10 cellular contexts compared by ENCODE assay signal in the genomic region with DNA sequence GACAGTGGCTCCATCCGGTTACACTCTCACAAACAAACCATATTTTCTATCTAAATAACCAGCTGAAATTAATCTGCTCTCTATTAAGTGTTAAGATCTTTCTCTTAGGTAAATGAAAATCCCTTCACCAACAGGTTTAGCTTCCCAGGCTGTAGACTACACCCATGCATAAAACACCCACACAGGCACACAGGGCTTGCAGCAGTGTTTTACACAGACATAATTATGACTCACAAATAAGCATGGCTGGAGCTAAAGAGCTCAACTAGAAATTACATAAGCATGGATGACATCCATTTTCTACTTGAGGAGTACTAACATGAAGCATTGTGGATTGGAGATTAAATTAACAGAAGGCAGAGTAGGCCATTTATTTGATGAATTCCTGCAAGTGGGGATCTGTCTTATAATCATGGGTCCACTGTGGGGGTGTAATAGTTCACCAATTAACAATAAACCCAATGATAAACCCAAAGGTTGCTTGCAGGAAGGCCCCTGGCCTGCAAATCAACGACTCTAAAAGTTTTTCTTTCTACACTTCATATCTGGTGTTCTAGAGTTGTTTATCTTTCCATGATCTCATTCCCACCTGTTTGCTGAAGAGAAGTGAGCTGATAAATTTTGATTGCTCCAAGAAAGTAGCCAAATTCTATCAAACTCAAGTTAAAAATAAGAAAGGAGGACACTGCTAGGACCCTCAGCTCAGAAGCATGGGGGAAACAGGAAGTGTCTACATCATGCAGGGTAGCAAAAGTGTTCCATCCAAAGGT. TPM values are rescaled to one million over a fixed set of nuclear protein-coding genes. Genes with fewer than 3 reads are reported as not detected.
DNase-seq lines count a peak whose midpoint lies in the region; ATAC-seq and TF ChIP-seq lines count a peak whose summit lies in the region.
"Had no signal": no experiment of that assay in that cellular context is flagged by ENCODE, and none has a peak within 500 bp of the region (broad histone marks: within the 10 kb centered on the region; RNA-seq: fewer than 3 reads in every experiment).

No MANE protein-coding gene starts in this region.

- no peak overlapping the region for H3K23ac ChIP-seq in IMR-90 (ENCODE audit: low read depth, low read length)

- TF ChIP-seq RAD21 in IMR-90 (IDR thresholded peaks at IDR 0.05; ENCODE audit: low read length), result no peak

- H4K8ac ChIP-seq in IMR-90 (ENCODE audit: low read depth in 2 of 2, low read length in 2 of 2), result peak overlapping the region in 1 of 2 experiments; percentile 40; a peak in 1 of 4 replicates

- H3K18ac ChIP-seq in IMR-90 (ENCODE audit: low read depth, low read length), result peak overlapping the region; percentile 50; the same call in 1 of the 2 replicates

- in situ Hi-C loops in IMR-90 (cut with MboI; ENCODE audit: low sequenced_read_pairs), result no loop called here

- POLR2A ChIA-PET in CD8-positive, alpha-beta T cell (lab: Charles Lee), result interaction anchor here (0.6 to 4.2 kb wide), 10 partner anchors 8 to 63 kb away, joined by 3 to 129 read pairs (median 15); no protein-coding TSS in a partner anchor
- POLR2A ChIA-PET in IMR-90 (lab: Charles Lee; ENCODE audit: unreplicated experiment), result interaction anchor here (0.8 kb wide), 1 partner anchor 10 kb away, joined by 4 read pairs; no protein-coding TSS in a partner anchor

- H3K79me1 ChIP-seq in IMR-90 (ENCODE audit: low read depth in 1 of 2, low read length in 2 of 2), result no peaks in the 10 kb centered on the region

- H3K36me3 ChIP-seq in CD8-positive, alpha-beta T cell (ENCODE audit: insufficient read depth, low read length), result no peaks in the 10 kb centered on the region
- H3K36me3 ChIP-seq in IMR-90 (ENCODE audit: control insufficient read depth, insufficient read depth, low read length) (no peaks in the 10 kb centered on the region), adipocyte (ENCODE audit: control insufficient read depth, insufficient read depth, low read length, severe bottlenecking) (no peaks in the 10 kb centered on the region)
- H3K36me3 ChIP-seq: WERI-Rb-1 had no signal

- intact Hi-C loops in CD8-positive, alpha-beta T cell (cut with DNase I, micrococcal nuclease), result loop anchor here (2.0 to 5.0 kb wide), 2 partner anchors 46 to 75 kb away; no protein-coding TSS in a partner anchor
- intact Hi-C loops in IMR-90 (cut with micrococcal nuclease) (no loop called here), Right ventricle myocardium inferior (cut with DNase I) (no loop called here)

- H3K27me3 ChIP-seq in CD8-positive, alpha-beta T cell (ENCODE audit: insufficient read depth, low read length), result no peaks in the 10 kb centered on the region
- no peaks in the 10 kb centered on the region for H3K27me3 ChIP-seq in IMR-90 (ENCODE audit: control insufficient read depth, insufficient read depth, low read length)
- no peaks in the 10 kb centered on the region for H3K27me3 ChIP-seq in adipocyte (replicated peaks; ENCODE audit: control insufficient read depth, insufficient read depth, low read length)

- no peak overlapping the region for H3K4ac ChIP-seq in IMR-90 (ENCODE audit: low read depth, low read length)

- H3K9ac ChIP-seq in IMR-90 (ENCODE audit: low read depth, low read length), result no peak overlapping the region
- no peak overlapping the region for H3K9ac ChIP-seq in adipocyte (ENCODE audit: low read length)

- H3K4me1 Mint-ChIP-seq in CD8-positive, alpha-beta T cell (ENCODE audit: low read depth), result peaks cover 67% of the 10 kb centered on the region

- WGBS in IMR-90 (ENCODE audit: extremely low coverage in 2 of 2, insufficient read length in 1 of 2), 2 experiments, result no CpG with 5 or more reads among the region's 2 CpGs

- H3K27ac Mint-ChIP-seq in CD8-positive, alpha-beta T cell, result peak overlapping the region; percentile 96

- no peak overlapping the region for H2BK5ac ChIP-seq in IMR-90 (ENCODE audit: low read depth, low read length, poor library complexity, severe bottlenecking)

- no peak for TF ChIP-seq POLR2A in IMR-90 (IDR thresholded peaks at IDR 0.05; ENCODE audit: low read depth, low read length)

- H3K27me3 Mint-ChIP-seq in CD8-positive, alpha-beta T cell (ENCODE audit: low read depth), result no peaks in the 10 kb centered on the region

- BruUV-seq in IMR-90 (replicated peaks; lab: Mats Ljungman, UMichigan), result no TSS peak

- no peak overlapping the region for H2AK9ac ChIP-seq in IMR-90 (replicated peaks; ENCODE audit: low read depth, low read length, poor library complexity)

- peak overlapping the region; percentile 29 for H3K27ac ChIP-seq in CD8-positive, alpha-beta T cell (ENCODE audit: low read depth, low read length)
- no peak overlapping the region for H3K27ac ChIP-seq in IMR-90 (ENCODE audit: insufficient read depth, low read length)
- H3K27ac ChIP-seq: WERI-Rb-1 had no signal

- TF ChIP-seq CTCF in CD8-positive, alpha-beta T cell (IDR thresholded peaks at IDR 0.05), result no peak
- TF ChIP-seq CTCF in IMR-90 (conservative IDR thresholded peaks at IDR 0.05; ENCODE audit: low read depth, low read length), result no peak

- peaks cover 8% of the 10 kb centered on the region for H3K9me3 Mint-ChIP-seq in CD8-positive, alpha-beta T cell

- H4K5ac ChIP-seq in IMR-90 (ENCODE audit: low read depth, low read length), result no peak overlapping the region

- peak overlapping the region; percentile 46; the same call in 1 of the 2 replicates for H2BK120ac ChIP-seq in IMR-90 (ENCODE audit: low read depth, low read length)

- no peak overlapping the region for H2AFZ ChIP-seq in IMR-90 (replicated peaks; ENCODE audit: low read length, poor library complexity)

- H3K36me3 Mint-ChIP-seq in CD8-positive, alpha-beta T cell, result no peaks in the 10 kb centered on the region

- peaks cover 61% of the 10 kb centered on the region for H3K4me1 ChIP-seq in CD8-positive, alpha-beta T cell (ENCODE audit: insufficient read depth, low read length)
- H3K4me1 ChIP-seq in IMR-90 (ENCODE audit: control insufficient read depth, insufficient read depth, low read length) (peaks cover 4% of the 10 kb centered on the region), adipocyte (ENCODE audit: control insufficient read depth, insufficient read depth, low read length) (peaks cover 12% of the 10 kb centered on the region)

- peak overlapping the region; percentile 75; the same call in 1 of the 2 replicates for H2BK20ac ChIP-seq in IMR-90 (ENCODE audit: low read depth, low read length)

- no peak for DNase-seq in CD8-positive, alpha-beta T cell
- DNase-seq in IMR-90 (peak; percentile 42), adipocyte (ENCODE audit: low read depth) (peak; percentile 16), middle frontal gyrus (ENCODE audit: extremely low spot score, low spot score) (peak; percentile 33), NCI-H1105 treated with DMSO at 0.1 percent for 48 hours (lab: John Stamatoyannopoulos, UW) (no peak), mucosa of gallbladder (ENCODE audit: low spot score) (no peak), Right ventricle myocardium inferior (ENCODE audit: missing footprints) (no peak)
- DNase-seq: WERI-Rb-1 had no signal

- H4K20me1 ChIP-seq in IMR-90 (ENCODE audit: insufficient read depth, low read length), result no peaks in the 10 kb centered on the region

- dilution Hi-C loops in IMR-90 (cut with HindIII; ENCODE audit: low sequenced_read_pairs, unreplicated experiment), result no loop called here

- no peak overlapping the region for H2BK15ac ChIP-seq in IMR-90 (ENCODE audit: low read depth, low read length)

- H3K4me3 ChIP-seq in CD8-positive, alpha-beta T cell (ENCODE audit: low read depth, low read length), result no peak overlapping the region
- H3K4me3 ChIP-seq in IMR-90 (ENCODE audit: insufficient read depth, low read depth, low read length), result no peak overlapping the region
- no peak overlapping the region for H3K4me3 ChIP-seq in adipocyte (ENCODE audit: low read length)

- CTCF ChIA-PET in CD8-positive, alpha-beta T cell (lab: Charles Lee), result interaction anchor here (1.9 to 3.4 kb wide), 6 partner anchors 9 to 49 kb away, joined by 5 to 31 read pairs (median 11); no protein-coding TSS in a partner anchor
- CTCF ChIA-PET in IMR-90 (lab: Yijun Ruan, JAX), result interaction anchor here (0.6 kb wide), 1 partner anchor 26 kb away, joined by 6 read pairs; no protein-coding TSS in a partner anchor

- ATAC-seq in CD8-positive, alpha-beta T cell, result peak; percentile 25
- ATAC-seq in IMR-90 (ENCODE audit: low read depth) (peak; percentile 50), HG02973 (IDR thresholded peaks at IDR 0.05; ENCODE audit: unreplicated experiment) (no peak), Right ventricle myocardium inferior (no peak)
- ATAC-seq: sciatic nerve had no signal

- H3K9me1 ChIP-seq in IMR-90 (ENCODE audit: insufficient read depth, low read length), result 0 out of 2 replicates have a peak, but pooled peaks cover 2% of the 10 kb centered on the region

- H2AK5ac ChIP-seq in IMR-90 (ENCODE audit: low read depth, low read length), result no peak overlapping the region

- H4K91ac ChIP-seq in IMR-90 (ENCODE audit: insufficient read depth, low read depth, low read length), result peak overlapping the region; percentile 17; the same call in 1 of the 2 replicates

- H3K14ac ChIP-seq in IMR-90 (replicated peaks; ENCODE audit: low read depth, low read length), result no peak overlapping the region

- H3K56ac ChIP-seq in IMR-90 (ENCODE audit: extremely low read depth, insufficient read depth, low read length), result no peak overlapping the region

- peak overlapping the region; percentile 33 for H3K4me3 Mint-ChIP-seq in CD8-positive, alpha-beta T cell

- no peaks in the 10 kb centered on the region for H3K9me3 ChIP-seq in CD8-positive, alpha-beta T cell (ENCODE audit: low read length)
- H3K9me3 ChIP-seq in IMR-90 (ENCODE audit: control insufficient read depth, insufficient read depth, low read length) (no peaks in the 10 kb centered on the region), adipocyte (ENCODE audit: control insufficient read depth, low read length) (no peaks in the 10 kb centered on the region)

- H3K4me2 ChIP-seq in IMR-90 (ENCODE audit: low read depth, low read length), result no peak overlapping the region

TF ChIP-seq in IMR-90, 13 proteins besides CTCF, POLR2A, EP300 and RAD21 (continues in another document):
- no peak for TF ChIP-seq CHD1 (IDR thresholded peaks at IDR 0.05; ENCODE audit: low read depth, low read length)
- TF ChIP-seq, protein P1, sequence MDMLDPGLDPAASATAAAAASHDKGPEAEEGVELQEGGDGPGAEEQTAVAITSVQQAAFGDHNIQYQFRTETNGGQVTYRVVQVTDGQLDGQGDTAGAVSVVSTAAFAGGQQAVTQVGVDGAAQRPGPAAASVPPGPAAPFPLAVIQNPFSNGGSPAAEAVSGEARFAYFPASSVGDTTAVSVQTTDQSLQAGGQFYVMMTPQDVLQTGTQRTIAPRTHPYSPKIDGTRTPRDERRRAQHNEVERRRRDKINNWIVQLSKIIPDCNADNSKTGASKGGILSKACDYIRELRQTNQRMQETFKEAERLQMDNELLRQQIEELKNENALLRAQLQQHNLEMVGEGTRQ (IDR thresholded peaks at IDR 0.05; ENCODE audit: low read depth, low read length), result no peak
- TF ChIP-seq BHLHE40 (IDR thresholded peaks at IDR 0.05; ENCODE audit: low read depth, low read length), result no peak
- no peak for TF ChIP-seq RCOR1 (IDR thresholded peaks at IDR 0.05; ENCODE audit: insufficient replicate concordance, low read length)

RNA-seq across cellular contexts. Expression of a gene that starts 33.8 kb away (rescaled TPM):
- 1 to 10 TPM; 5.0 to 6.2 TPM for total RNA-seq in CD8-positive, alpha-beta T cell
- 2.3 and 3.3 TPM in 2 replicates for total RNA-seq in IMR-90 (2012; rRNA removed)
- 7.5 and 8.2 TPM in 2 replicates for polyA plus RNA-seq in IMR-90 (2012; rRNA removed)
- polyA plus RNA-seq in IMR-90 (2012; cell fraction: cytosol; rRNA removed), result 2.1 and 4.1 TPM in 2 replicates
- 6.2 and 23.5 TPM in 2 replicates for polyA plus RNA-seq in IMR-90 (2012; cell fraction: nucleus; rRNA removed; ENCODE audit: low replicate concordance)
- 7.7 TPM for total RNA-seq in mucosa of gallbladder
- 6.4 TPM for total RNA-seq in Right ventricle myocardium inferior

Comparison
In these comparisons a context has a peak if more than half of its experiments do, and no peak if none do; other contexts are left out.
1. ATAC-seq: peak in CD8-positive, alpha-beta T cell (single experiment) and IMR-90 (single experiment); none in HG02973 (single experiment) and Right ventricle myocardium inferior (single experiment).
2. DNase-seq: peak in IMR-90 (single experiment), adipocyte (single experiment) and middle frontal gyrus (single experiment); none in CD8-positive, alpha-beta T cell (0 of 7), NCI-H1105 treated with DMSO at 0.1 percent for 48 hours (single experiment), mucosa of gallbladder (single experiment) and Right ventricle myocardium inferior (single experiment).
3. intact Hi-C loops: an anchor here in CD8-positive, alpha-beta T cell (2.0 to 5.0 kb wide); none called in IMR-90 and Right ventricle myocardium inferior.